ENCODE assay signal across 9 cellular contexts in the genomic region with DNA sequence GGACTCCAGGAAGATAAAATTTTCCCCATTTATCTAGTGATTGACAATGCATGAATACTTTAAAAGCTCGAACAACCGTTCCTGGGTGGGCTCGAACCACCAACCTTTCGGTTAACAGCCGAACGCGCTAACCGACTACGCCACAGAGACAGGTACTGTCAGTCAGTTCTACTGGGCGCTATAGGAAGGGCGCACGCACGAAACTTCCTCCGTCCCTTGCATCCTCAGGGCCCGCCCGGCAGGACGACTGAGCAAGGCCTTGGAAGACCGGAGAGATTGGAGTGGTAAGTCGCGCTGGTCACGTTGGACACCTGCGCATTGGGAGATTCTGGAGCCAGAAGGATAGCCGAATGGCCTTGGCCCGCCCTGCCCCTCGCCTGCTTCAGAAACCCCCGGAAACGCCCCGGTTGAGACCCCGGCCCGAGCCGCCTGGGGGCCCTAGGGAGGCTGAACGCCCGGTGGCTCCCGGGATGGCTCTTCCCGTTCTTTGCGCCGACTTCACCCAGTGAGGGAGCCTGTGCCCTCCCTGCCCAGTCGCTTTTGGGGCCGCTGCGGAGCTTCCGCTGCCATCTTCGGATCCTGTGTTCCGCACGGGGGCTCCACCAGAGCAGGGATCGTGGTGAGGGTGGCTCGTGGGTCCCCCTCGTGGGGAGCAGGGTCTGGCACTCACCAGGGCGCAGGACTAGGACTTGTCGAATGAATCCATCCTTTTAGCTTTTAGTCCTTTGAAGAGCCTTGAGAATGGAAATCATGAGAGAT. TPM values are rescaled to one million over a fixed set of nuclear protein-coding genes. Genes with fewer than 3 reads are reported as not detected.
DNase-seq lines count a peak whose midpoint lies in the region; FAIRE-seq and TF ChIP-seq lines count a peak whose summit lies in the region.
"Not testable (repeated sequence)": the region's sequence is repeated elsewhere in the genome, so short reads cannot be mapped to it uniquely, and the experiment has no call there.
"Had no signal": no experiment of that assay in that cellular context is flagged by ENCODE, and none has a peak within 500 bp of the region (broad histone marks: within the 10 kb centered on the region; RNA-seq: fewer than 3 reads in every experiment).

No MANE protein-coding gene starts in this region.

- TF ChIP-seq CTCF in keratinocyte (optimal IDR thresholded peaks at IDR 0.05 in 1 of 3, IDR thresholded peaks at IDR 0.05 in 1 of 3, conservative IDR thresholded peaks at IDR 0.05 in 1 of 3; ENCODE audit: extremely low read depth in 1 of 3, insufficient read depth in 2 of 3, low read length in 3 of 3), result peak in 1 of 3 experiments; percentile 22
- peak; percentile 48 for TF ChIP-seq CTCF in progenitor cell of endocrine pancreas (IDR thresholded peaks at IDR 0.05; ENCODE audit: unreplicated experiment)

- H3K27ac Mint-ChIP-seq in dendritic cell treated with granulocyte-macrophage colony-stimulating factor and Interleukin-4, amounts not matched to agents 40 ng/mL and 50 ng/mL, for 4 days, result not testable (repeated sequence)
- peak overlapping the region; percentile 95 for H3K27ac Mint-ChIP-seq in progenitor cell of endocrine pancreas

- H3K9me3 ChIP-seq in KOPT-K1 (ENCODE audit: insufficient read depth, low read length, poor library complexity, severe bottlenecking); keratinocyte (ENCODE audit: control insufficient read depth, low read depth, low read length): not testable (repeated sequence)

- peak overlapping the region; percentile 60 for H3K4me3 Mint-ChIP-seq in dendritic cell treated with granulocyte-macrophage colony-stimulating factor and Interleukin-4, amounts not matched to agents 40 ng/mL and 50 ng/mL, for 4 days
- H3K4me3 Mint-ChIP-seq in progenitor cell of endocrine pancreas (ENCODE audit: low read depth), result peak overlapping the region; percentile 70

- not testable (repeated sequence) for H3K9me1 ChIP-seq in keratinocyte (ENCODE audit: control insufficient read depth, extremely low read depth, insufficient read depth, low read length)

- H3K27ac ChIP-seq in KOPT-K1 (ENCODE audit: low read depth, low read length, poor library complexity, severe bottlenecking), result peak overlapping the region; percentile 45
- not testable (repeated sequence) for H3K27ac ChIP-seq in keratinocyte (ENCODE audit: control insufficient read depth, insufficient read depth, low read length)

- DNase-seq in DMS114 treated with DMSO at 0.1 percent for 48 hours (lab: John Stamatoyannopoulos, UW; ENCODE audit: unreplicated experiment), result peak; percentile 68
- peak; percentile 38 for DNase-seq in SKM-1 treated with dmso at 0.1 percent for 144 hours (lab: John Stamatoyannopoulos, UW; ENCODE audit: unreplicated experiment)
- DNase-seq in activated T-cell treated with anti-CD3 and anti-CD28 coated beads, Interleukin-2, amount 50 U/mL, for 1 hour, result peak; percentile 74
- not testable (repeated sequence) for DNase-seq in keratinocyte (ENCODE audit: low read depth, low spot score)
- DNase-seq in progenitor cell of endocrine pancreas (ENCODE audit: low spot score, unreplicated experiment), result peak; percentile 56
- DNase-seq in stimulated activated naive CD4-positive, alpha-beta T cell treated with Interleukin-2 at 50 U/mL for 16 hours (lab: John Stamatoyannopoulos, UW), result peak; percentile 57

- not testable (repeated sequence) for H4K20me1 ChIP-seq in keratinocyte (ENCODE audit: control insufficient read depth, extremely low read depth, insufficient read depth, low read length)

- intact Hi-C loops in dendritic cell treated with granulocyte-macrophage colony-stimulating factor and Interleukin-4, amounts not matched to agents 40 ng/mL and 50 ng/mL, for 4 days (cut with micrococcal nuclease), result not testable (repeated sequence)

- not testable (repeated sequence) for H3K36me3 ChIP-seq in KOPT-K1 (ENCODE audit: insufficient read depth, low read length); keratinocyte (ENCODE audit: control insufficient read depth in 2 of 2, extremely low read depth in 1 of 2, insufficient read depth in 2 of 2, low read length in 2 of 2)

- H3K9me3 Mint-ChIP-seq in dendritic cell treated with granulocyte-macrophage colony-stimulating factor and Interleukin-4, amounts not matched to agents 40 ng/mL and 50 ng/mL, for 4 days; progenitor cell of endocrine pancreas (ENCODE audit: low read depth): not testable (repeated sequence)

- H3K4me1 ChIP-seq in keratinocyte (ENCODE audit: control insufficient read depth, extremely low read depth, insufficient read depth, low read length), result not testable (repeated sequence)

- dilution Hi-C loops in keratinocyte (cut with MboI; ENCODE audit: extremely low pct_ligation_motif_present, low sequenced_read_pairs), result not testable (repeated sequence)

- not testable (repeated sequence) for H3K27me3 ChIP-seq in keratinocyte (ENCODE audit: control insufficient read depth, extremely low read depth, insufficient read depth, low read length)

- peak overlapping the region in 2 of 3 experiments; percentile 13 to 47 for H3K4me3 ChIP-seq in keratinocyte (ENCODE audit: control insufficient read depth in 2 of 3, extremely low read depth in 1 of 3, insufficient read depth in 2 of 3, low read depth in 1 of 3, low read length in 3 of 3)

- FAIRE-seq in keratinocyte (lab: Jason Lieb, UNC), result not testable (repeated sequence)

- not testable (repeated sequence) for H3K4me1 Mint-ChIP-seq in dendritic cell treated with granulocyte-macrophage colony-stimulating factor and Interleukin-4, amounts not matched to agents 40 ng/mL and 50 ng/mL, for 4 days (ENCODE audit: low read depth); progenitor cell of endocrine pancreas (ENCODE audit: low read depth)

- not testable (repeated sequence) for H2AFZ ChIP-seq in keratinocyte (ENCODE audit: control insufficient read depth, low read length)

- not testable (repeated sequence) for H3K4me2 ChIP-seq in keratinocyte (ENCODE audit: control insufficient read depth, extremely low read depth, insufficient read depth, low read depth, low read length)

- H3K79me2 ChIP-seq in keratinocyte (ENCODE audit: control insufficient read depth, insufficient read depth, low read length), result not testable (repeated sequence)

- H3K27me3 Mint-ChIP-seq in dendritic cell treated with granulocyte-macrophage colony-stimulating factor and Interleukin-4, amounts not matched to agents 40 ng/mL and 50 ng/mL, for 4 days; progenitor cell of endocrine pancreas: not testable (repeated sequence)

- H3K9ac ChIP-seq in keratinocyte (ENCODE audit: control insufficient read depth, extremely low read depth, insufficient read depth, low read length), result not testable (repeated sequence)

- not testable (repeated sequence) for H3K36me3 Mint-ChIP-seq in dendritic cell treated with granulocyte-macrophage colony-stimulating factor and Interleukin-4, amounts not matched to agents 40 ng/mL and 50 ng/mL, for 4 days (ENCODE audit: low read depth); progenitor cell of endocrine pancreas (ENCODE audit: insufficient read depth)

RNA-seq across cellular contexts. Expression of gene PPIAL4A, which starts 45.2 kb away (rescaled TPM):
- polyA plus RNA-seq in keratinocyte, result not detected in 3 replicates
- not detected for polyA plus RNA-seq in keratinocyte (2011; ENCODE audit: low read depth)
- not detected in 2 replicates for polyA plus RNA-seq in keratinocyte (2011; cell fraction: cytosol; rRNA removed)
- not detected in 2 replicates for polyA plus RNA-seq in keratinocyte (2011; cell fraction: nucleus; rRNA removed)
- not detected in 2 replicates for polyA plus RNA-seq in keratinocyte (2012; ENCODE audit: low replicate concordance)
- not detected in 3 replicates for polyA minus RNA-seq in keratinocyte
- polyA minus RNA-seq in keratinocyte (2011; cell fraction: cytosol; rRNA and poly(A)+ RNA removed), result not detected
- polyA minus RNA-seq in keratinocyte (2011; cell fraction: nucleus; rRNA and poly(A)+ RNA removed), result not detected in 2 replicates
- not detected in 2 replicates for total RNA-seq in progenitor cell of endocrine pancreas
- total RNA-seq: left ventricle myocardium superior had no signal
